8 cellular contexts compared by ENCODE assay signal in the genomic region with DNA sequence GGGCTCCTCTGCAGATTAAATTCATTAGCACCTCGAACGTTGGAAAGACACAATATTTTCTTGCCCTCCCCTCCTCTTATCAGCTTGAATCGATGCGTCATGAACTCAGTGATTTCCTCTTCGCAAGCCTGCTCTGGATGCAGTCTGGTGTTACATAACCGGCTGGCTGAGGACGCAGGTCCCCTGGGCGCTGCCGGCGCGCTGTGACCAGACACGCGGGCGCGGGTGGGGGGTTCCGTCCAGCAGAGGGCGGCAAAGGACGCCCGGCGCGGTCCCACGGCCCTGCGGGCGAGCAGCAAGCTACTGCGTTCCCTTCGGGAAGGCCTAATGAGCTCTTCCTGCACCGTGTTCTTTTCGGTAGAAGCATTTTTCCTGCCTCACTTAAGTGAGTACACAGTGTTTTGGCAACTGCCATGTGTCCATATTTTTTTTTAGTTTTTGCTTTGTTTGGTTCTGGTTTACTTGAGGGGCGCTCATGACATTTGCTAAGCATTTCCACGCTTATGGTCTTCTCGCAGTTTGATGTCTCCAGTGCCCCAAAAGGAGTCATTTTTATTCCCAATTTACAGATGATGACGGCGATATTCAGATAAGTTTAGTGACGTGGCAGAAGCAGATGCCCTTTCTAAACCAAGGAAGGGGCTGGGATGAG.
DNase-seq lines count a peak whose midpoint lies in the region; ATAC-seq and TF ChIP-seq lines count a peak whose summit lies in the region.

No MANE protein-coding gene starts in this region.

- H3K4me2 ChIP-seq in SK-N-SH (peak overlapping the region; percentile 43), parathyroid adenoma (ENCODE audit: low read length) (peak overlapping the region; percentile 40)

- H3K9ac ChIP-seq in SK-N-SH (no peak overlapping the region), parathyroid adenoma (no peak overlapping the region)

- TF ChIP-seq CTCF in HFF-Myc (IDR thresholded peaks at IDR 0.05; ENCODE audit: low read depth, low read length, missing control alignments), result peak; percentile 87
- TF ChIP-seq CTCF in SK-N-SH (IDR thresholded peaks at IDR 0.05), result peak; percentile 94
- peak; percentile 87 for TF ChIP-seq CTCF in glutamatergic neuron (IDR thresholded peaks at IDR 0.05; ENCODE audit: partially characterized antibody, unreplicated experiment)
- peak; percentile 94 for TF ChIP-seq CTCF in parathyroid adenoma (IDR thresholded peaks at IDR 0.05)
- TF ChIP-seq CTCF in tibial nerve (IDR thresholded peaks at IDR 0.05), result peak; percentile 91 to 98 (median 98)

- no peaks in the 10 kb centered on the region for H3K9me2 ChIP-seq in SK-N-SH

- H3K4me3 ChIP-seq in HFF-Myc (replicated peaks; ENCODE audit: low read depth, low read length), result no peak overlapping the region
- peak overlapping the region in 1 of 2 experiments; percentile 24; a peak in 2 of 4 replicates for H3K4me3 ChIP-seq in SK-N-SH (ENCODE audit: low read depth in 2 of 2, low read length in 1 of 2)
- H3K4me3 ChIP-seq in parathyroid adenoma (ENCODE audit: low read depth, low read length), result no peak overlapping the region
- peak overlapping the region in 1 of 4 donors; percentile 37 for H3K4me3 ChIP-seq in tibial nerve

- DNase-seq in GM04504 (ENCODE audit: low read depth) (peak; percentile 77), HFF-Myc (ENCODE audit: extremely low read depth, low read depth) (no peak), MV-4-11 (lab: John Stamatoyannopoulos, UW) (peak; percentile 81), SK-N-SH (peak; percentile 91), glutamatergic neuron (peak; percentile 96), tibial nerve (ENCODE audit: low spot score in 2 of 2) (peak; percentile 77 to 86)
- DNase-seq in activated naive CD4-positive, alpha-beta T cell treated with anti-CD3 and anti-CD28 coated beads, Interleukin-2, amount 50 U/mL, for 72 hours (ENCODE audit: low spot score in 2 of 2), result peak; percentile 73 to 88

- H3K4me1 ChIP-seq in SK-N-SH (ENCODE audit: control insufficient read depth in 1 of 2, insufficient read depth in 2 of 2, low read depth in 1 of 2, low read length in 1 of 2), result peaks cover 24 to 36% of the 10 kb centered on the region in 2 experiments
- H3K4me1 ChIP-seq in parathyroid adenoma, result no peaks in the 10 kb centered on the region
- peaks cover 0 to 59% (median 29%) of the 10 kb centered on the region in 4 donors for H3K4me1 ChIP-seq in tibial nerve

- H2AFZ ChIP-seq in SK-N-SH (ENCODE audit: low read depth), result no peak overlapping the region
- H2AFZ ChIP-seq in parathyroid adenoma, result peak overlapping the region; percentile 62

- peaks cover 2% of the 10 kb centered on the region for H3K27me3 Mint-ChIP-seq in glutamatergic neuron (ENCODE audit: unreplicated experiment)

- no peaks in the 10 kb centered on the region for H3K36me3 Mint-ChIP-seq in activated naive CD4-positive, alpha-beta T cell treated with anti-CD3 and anti-CD28 coated beads, Interleukin-2, amount 50 U/mL, for 72 hours
- no peaks in the 10 kb centered on the region for H3K36me3 Mint-ChIP-seq in glutamatergic neuron (ENCODE audit: unreplicated experiment)

- no peak overlapping the region for H3K27ac Mint-ChIP-seq in activated naive CD4-positive, alpha-beta T cell treated with anti-CD3 and anti-CD28 coated beads, Interleukin-2, amount 50 U/mL, for 72 hours
- H3K27ac Mint-ChIP-seq in glutamatergic neuron (ENCODE audit: unreplicated experiment), result no peak overlapping the region

- TF ChIP-seq POLR2A in tibial nerve (IDR thresholded peaks at IDR 0.05), result peak in 1 of 2 donors; percentile 23

- peak; percentile 97 for TF ChIP-seq RAD21 in SK-N-SH (IDR thresholded peaks at IDR 0.05; ENCODE audit: low read length)

- WGBS in SK-N-SH (ENCODE audit: low lambda C conversion rate), result 39% methylated on average over 14 of the region's 34 CpGs
- 11 to 12% methylated on average over 34 of the region's 34 CpGs for WGBS in tibial nerve, 2 donors

- peak; percentile 96 to 97 for ATAC-seq in activated naive CD4-positive, alpha-beta T cell treated with anti-CD3 and anti-CD28 coated beads, Interleukin-2, amount 50 U/mL, for 72 hours

- H3K9me3 ChIP-seq in SK-N-SH, result no peaks in the 10 kb centered on the region
- H3K9me3 ChIP-seq in parathyroid adenoma (ENCODE audit: control insufficient read depth, low read length), result no peaks in the 10 kb centered on the region
- no peaks in the 10 kb centered on the region for H3K9me3 ChIP-seq in tibial nerve

- no peaks in the 10 kb centered on the region for H3K27me3 ChIP-seq in SK-N-SH (ENCODE audit: insufficient read depth)
- H3K27me3 ChIP-seq in parathyroid adenoma (ENCODE audit: control insufficient read depth, insufficient read depth, low read length), result no peaks in the 10 kb centered on the region
- H3K27me3 ChIP-seq in tibial nerve, result no peaks in the 10 kb centered on the region

- no peaks in the 10 kb centered on the region for H3K9me3 Mint-ChIP-seq in activated naive CD4-positive, alpha-beta T cell treated with anti-CD3 and anti-CD28 coated beads, Interleukin-2, amount 50 U/mL, for 72 hours
- H3K9me3 Mint-ChIP-seq in glutamatergic neuron (ENCODE audit: unreplicated experiment), result no peaks in the 10 kb centered on the region

- H3K4me1 Mint-ChIP-seq in glutamatergic neuron (ENCODE audit: low read depth, unreplicated experiment), result peaks cover 6% of the 10 kb centered on the region

- peak overlapping the region; percentile 62 for H3K4me3 Mint-ChIP-seq in glutamatergic neuron (ENCODE audit: unreplicated experiment)

- peak; percentile 27 to 72; a peak in 2 of 4 replicates for TF ChIP-seq EP300 in SK-N-SH (IDR thresholded peaks at IDR 0.05; ENCODE audit: borderline replicate concordance in 1 of 2, low read depth in 1 of 2, low read length in 1 of 2)
- TF ChIP-seq EP300 in tibial nerve (IDR thresholded peaks at IDR 0.05), result peak; percentile 68 to 92

- H3F3A ChIP-seq in SK-N-SH (replicated peaks; ENCODE audit: insufficient read depth), result peaks cover 22% of the 10 kb centered on the region

- H4K20me1 ChIP-seq in SK-N-SH (ENCODE audit: insufficient read depth), result no peaks in the 10 kb centered on the region

- POLR2A ChIA-PET in SK-N-SH (lab: Yijun Ruan, JAX), result interaction anchor here (1.0 to 1.5 kb wide), 2 partner anchors 112 to 323 kb away, joined by 4 to 7 read pairs; a partner anchor contains a TSS

- CTCF ChIA-PET in SK-N-SH (lab: Yijun Ruan, JAX), result interaction anchor here (0.5 to 10.9 kb wide), 70 partner anchors 9 to 689 kb away, joined by 3 to 222 read pairs (median 5); a partner anchor contains a TSS

- H3K79me2 ChIP-seq in SK-N-SH (ENCODE audit: insufficient read depth), result no peaks in the 10 kb centered on the region; the same call in 1 of the 2 replicates
- no peaks in the 10 kb centered on the region for H3K79me2 ChIP-seq in parathyroid adenoma

- H3K36me3 ChIP-seq in SK-N-SH (replicated peaks in 1 of 2; ENCODE audit: control insufficient read depth in 1 of 2, insufficient read depth in 2 of 2, low read length in 1 of 2), result no peaks in the 10 kb centered on the region
- H3K36me3 ChIP-seq in parathyroid adenoma (ENCODE audit: control insufficient read depth, insufficient read depth, low read length), result no peaks in the 10 kb centered on the region
- H3K36me3 ChIP-seq in tibial nerve, result no peaks in the 10 kb centered on the region

- H3K27ac ChIP-seq in SK-N-SH (ENCODE audit: low read depth in 2 of 2, low read length in 1 of 2) (peak overlapping the region in 1 of 2 experiments; percentile 60; a peak in 1 of 4 replicates), parathyroid adenoma (no peak overlapping the region), tibial nerve (peak overlapping the region in 2 of 4 donors; percentile 84 to 90)

TF ChIP-seq in SK-N-SH, 30 proteins besides CTCF, POLR2A, EP300 and RAD21 (continues in another document):
- TF ChIP-seq FOXJ3 (CRISPR knock-in tag; IDR thresholded peaks at IDR 0.05) (no peak), MEF2A (IDR thresholded peaks at IDR 0.05; ENCODE audit: borderline replicate concordance, low read depth) (no peak; the same call in 1 of the 2 replicates), RCOR1 (IDR thresholded peaks at IDR 0.05; ENCODE audit: low read length) (no peak), TCF12 (IDR thresholded peaks at IDR 0.05) (peak; percentile 83), JUND (IDR thresholded peaks at IDR 0.05) (peak; percentile 62; the same call in 1 of the 2 replicates), YY1 (IDR thresholded peaks at IDR 0.05; ENCODE audit: low read depth) (no peak), RFX5 (IDR thresholded peaks at IDR 0.05; ENCODE audit: low read length) (0 out of 2 replicates have a peak, but pooled peaks have one; percentile 44), POLR2AphosphoS5 (IDR thresholded peaks at IDR 0.05; ENCODE audit: low read depth, low read length) (peak; percentile 32; the same call in 1 of the 2 replicates), FOXM1 (IDR thresholded peaks at IDR 0.05; ENCODE audit: low read depth) (peak; percentile 25; the same call in 1 of the 2 replicates), CHD2 (IDR thresholded peaks at IDR 0.05; ENCODE audit: low read length, partially characterized antibody) (peak; percentile 35)
- TF ChIP-seq, protein P1, sequence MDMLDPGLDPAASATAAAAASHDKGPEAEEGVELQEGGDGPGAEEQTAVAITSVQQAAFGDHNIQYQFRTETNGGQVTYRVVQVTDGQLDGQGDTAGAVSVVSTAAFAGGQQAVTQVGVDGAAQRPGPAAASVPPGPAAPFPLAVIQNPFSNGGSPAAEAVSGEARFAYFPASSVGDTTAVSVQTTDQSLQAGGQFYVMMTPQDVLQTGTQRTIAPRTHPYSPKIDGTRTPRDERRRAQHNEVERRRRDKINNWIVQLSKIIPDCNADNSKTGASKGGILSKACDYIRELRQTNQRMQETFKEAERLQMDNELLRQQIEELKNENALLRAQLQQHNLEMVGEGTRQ (IDR thresholded peaks at IDR 0.05; ENCODE audit: borderline replicate concordance, low read depth, low read length), result no peak
- TF ChIP-seq, protein P2, sequence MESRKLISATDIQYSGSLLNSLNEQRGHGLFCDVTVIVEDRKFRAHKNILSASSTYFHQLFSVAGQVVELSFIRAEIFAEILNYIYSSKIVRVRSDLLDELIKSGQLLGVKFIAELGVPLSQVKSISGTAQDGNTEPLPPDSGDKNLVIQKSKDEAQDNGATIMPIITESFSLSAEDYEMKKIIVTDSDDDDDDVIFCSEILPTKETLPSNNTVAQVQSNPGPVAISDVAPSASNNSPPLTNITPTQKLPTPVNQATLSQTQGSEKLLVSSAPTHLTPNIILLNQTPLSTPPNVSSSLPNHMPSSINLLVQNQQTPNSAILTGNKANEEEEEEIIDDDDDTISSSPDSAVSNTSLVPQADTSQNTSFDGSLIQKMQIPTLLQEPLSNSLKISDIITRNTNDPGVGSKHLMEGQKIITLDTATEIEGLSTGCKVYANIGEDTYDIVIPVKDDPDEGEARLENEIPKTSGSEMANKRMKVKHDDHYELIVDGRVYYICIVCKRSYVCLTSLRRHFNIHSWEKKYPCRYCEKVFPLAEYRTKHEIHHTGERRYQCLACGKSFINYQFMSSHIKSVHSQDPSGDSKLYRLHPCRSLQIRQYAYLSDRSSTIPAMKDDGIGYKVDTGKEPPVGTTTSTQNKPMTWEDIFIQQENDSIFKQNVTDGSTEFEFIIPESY (IDR thresholded peaks at IDR 0.05; ENCODE audit: borderline replicate concordance, low read depth), result no peak
